ENCODE assay signal across 13 cellular contexts in the genomic region with DNA sequence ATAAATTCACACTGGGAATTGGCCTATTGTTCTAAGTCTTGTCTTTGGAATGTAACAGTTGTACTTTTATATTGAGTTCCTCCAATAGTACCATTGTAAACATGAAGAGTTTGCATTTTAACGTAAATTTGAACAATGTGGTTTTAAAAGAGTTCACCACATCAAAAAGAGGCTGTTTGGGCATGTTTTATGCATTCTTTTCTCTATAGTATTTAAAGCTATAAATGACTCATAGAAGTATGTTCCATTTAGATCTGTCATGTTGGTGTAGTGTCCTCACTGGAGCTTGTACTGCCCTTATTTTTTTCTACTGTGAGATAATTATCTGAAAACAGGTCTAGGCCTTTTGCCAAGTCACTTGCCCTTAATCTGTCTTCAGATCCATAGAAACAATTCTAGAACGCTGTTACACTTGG.
DNase-seq lines count a peak whose midpoint lies in the region; ATAC-seq, FAIRE-seq and TF ChIP-seq lines count a peak whose summit lies in the region.
"Had no signal": no experiment of that assay in that cellular context is flagged by ENCODE, and none has a peak within 500 bp of the region (broad histone marks: within the 10 kb centered on the region; RNA-seq: fewer than 3 reads in every experiment).

No MANE protein-coding gene starts in this region.

- POLR2A ChIA-PET in K562 (lab: Yijun Ruan, JAX) = no interaction called here

- DNase-seq in GM23248 = peak; percentile 64
- DNase-seq in M059J (ENCODE audit: low read depth) = peak; percentile 73
- DNase-seq in K562 (ENCODE audit: extremely low read depth in 1 of 4, low spot score in 3 of 4) = peak; percentile 16 to 54 (median 32)
- peak; percentile 56 for DNase-seq in non-pigmented ciliary epithelial cell (ENCODE audit: low read depth)
- DNase-seq in esophagus squamous epithelium (lab: John Stamatoyannopoulos, UW) = no peak
- DNase-seq in natural killer cell treated with Interleukin-12 subunit alpha and Interleukin-12 subunit beta and Interleukin-15 and Interleukin-18, amount 100 ng/mL, for 72 hours (ENCODE audit: low spot score) = no peak
- DNase-seq: activated T-cell treated with anti-CD3 and anti-CD28 coated beads, Interleukin-2, amount 50 U/mL, for 1 hour; NCI-H524; stimulated activated naive CD8-positive, alpha-beta T cell treated with anti-CD3 and anti-CD28 coated beads, Interleukin-15, Interleukin-2, amounts not matched to agents 100 U/mL and 50 U/mL, for 24 hours; T-cell had no signal

- H3K4me3 Mint-ChIP-seq in activated T-helper 17 cell treated with anti-CD3 and anti-CD28 coated beads, Interleukin-2, amount 50 U/mL, for 72 hours = no peak overlapping the region
- H3K4me3 Mint-ChIP-seq in natural killer cell treated with Interleukin-12 subunit alpha and Interleukin-12 subunit beta and Interleukin-15 and Interleukin-18, amount 100 ng/mL, for 72 hours = no peak overlapping the region
- H3K4me3 Mint-ChIP-seq: GM23338, T-cell had no signal

- no peak for TF ChIP-seq RAD21 in K562 (CRISPR knock-in tag; conservative IDR thresholded peaks at IDR 0.05 in 1 of 2, IDR thresholded peaks at IDR 0.05 in 1 of 2)

- TF ChIP-seq CTCF in K562 (IDR thresholded peaks at IDR 0.05 in 2 of 3, conservative IDR thresholded peaks at IDR 0.05 in 1 of 3; ENCODE audit: insufficient read depth in 2 of 3, low read depth in 1 of 3, low read length in 3 of 3) (no peak), esophagus squamous epithelium (IDR thresholded peaks at IDR 0.05) (no peak)

- peak; percentile 50 for ATAC-seq in K562
- ATAC-seq in activated T-helper 17 cell treated with anti-CD3 and anti-CD28 coated beads, Interleukin-2, amount 50 U/mL, for 72 hours (replicated peaks) = no peak
- no peak for ATAC-seq in natural killer cell treated with Interleukin-12 subunit alpha and Interleukin-12 subunit beta and Interleukin-15 and Interleukin-18, amount 100 ng/mL, for 72 hours
- ATAC-seq: GM23338; stimulated activated naive CD8-positive, alpha-beta T cell treated with anti-CD3 and anti-CD28 coated beads, Interleukin-15, Interleukin-2, amounts not matched to agents 100 U/mL and 50 U/mL, for 24 hours; T-cell had no signal

- no peak overlapping the region for H2AFZ ChIP-seq in GM23248
- H2AFZ ChIP-seq in K562 (ENCODE audit: low read depth, low read length) = no peak overlapping the region
- H2AFZ ChIP-seq: GM23338 had no signal

- TF ChIP-seq EP300 in K562 (IDR thresholded peaks at IDR 0.05; ENCODE audit: low read length) = no peak

- in situ Hi-C loops in GM23248 (cut with MboI) = loop anchor here (5.0 to 25.0 kb wide), 2 partner anchors 165 to 1090 kb away; no protein-coding TSS in a partner anchor
- in situ Hi-C loops in K562 (cut with MboI) = no loop called here

- BruUV-seq in K562 (replicated peaks; lab: Mats Ljungman, UMichigan) = no TSS peak

- peaks cover 4% of the 10 kb centered on the region; the same call in 1 of the 2 replicates for H3F3A ChIP-seq in GM23248 (ENCODE audit: insufficient read depth)

- intact Hi-C loops in K562 (cut with micrococcal nuclease) = no loop called here
- intact Hi-C loops in esophagus squamous epithelium (cut with DNase I) = no loop called here

- no peaks in the 10 kb centered on the region for H3K27me3 Mint-ChIP-seq in activated T-helper 17 cell treated with anti-CD3 and anti-CD28 coated beads, Interleukin-2, amount 50 U/mL, for 72 hours
- no peaks in the 10 kb centered on the region for H3K27me3 Mint-ChIP-seq in natural killer cell treated with Interleukin-12 subunit alpha and Interleukin-12 subunit beta and Interleukin-15 and Interleukin-18, amount 100 ng/mL, for 72 hours
- H3K27me3 Mint-ChIP-seq: T-cell had no signal

- peaks cover 10% of the 10 kb centered on the region for H3K4me1 Mint-ChIP-seq in activated T-helper 17 cell treated with anti-CD3 and anti-CD28 coated beads, Interleukin-2, amount 50 U/mL, for 72 hours
- H3K4me1 Mint-ChIP-seq in natural killer cell treated with Interleukin-12 subunit alpha and Interleukin-12 subunit beta and Interleukin-15 and Interleukin-18, amount 100 ng/mL, for 72 hours (ENCODE audit: low read depth in 2 of 2) = peaks cover 0 to 15% of the 10 kb centered on the region in 2 donors

- no peaks in the 10 kb centered on the region for H3K9me2 ChIP-seq in GM23248 (ENCODE audit: insufficient read depth)

- H3K36me3 ChIP-seq in GM23248 (ENCODE audit: low read depth) = no peaks in the 10 kb centered on the region
- H3K36me3 ChIP-seq in K562 (ENCODE audit: control insufficient read depth, insufficient read depth, low read length) = peaks cover 4% of the 10 kb centered on the region; the same call in 1 of the 3 replicates
- H3K36me3 ChIP-seq in esophagus squamous epithelium = no peaks in the 10 kb centered on the region

- H3K36me3 Mint-ChIP-seq in activated T-helper 17 cell treated with anti-CD3 and anti-CD28 coated beads, Interleukin-2, amount 50 U/mL, for 72 hours (ENCODE audit: low read depth) = peaks cover 11% of the 10 kb centered on the region
- no peaks in the 10 kb centered on the region for H3K36me3 Mint-ChIP-seq in natural killer cell treated with Interleukin-12 subunit alpha and Interleukin-12 subunit beta and Interleukin-15 and Interleukin-18, amount 100 ng/mL, for 72 hours

- no peaks in the 10 kb centered on the region for H4K20me1 ChIP-seq in GM23248 (ENCODE audit: insufficient read depth)
- no peaks in the 10 kb centered on the region for H4K20me1 ChIP-seq in K562 (replicated peaks; ENCODE audit: control insufficient read depth, insufficient read depth, low read length)

- TF ChIP-seq POLR2A in K562 (conservative IDR thresholded peaks at IDR 0.05) (no peak), esophagus squamous epithelium (IDR thresholded peaks at IDR 0.05) (no peak)

- FAIRE-seq in K562 (lab: Jason Lieb, UNC) = peak; percentile 26
- FAIRE-seq: colon had no signal

- H3K4me3 ChIP-seq in GM23248 = no peak overlapping the region
- no peak overlapping the region for H3K4me3 ChIP-seq in K562
- H3K4me3 ChIP-seq in esophagus squamous epithelium = no peak overlapping the region
- H3K4me3 ChIP-seq: GM23338 had no signal

- CTCF ChIA-PET in K562 (lab: Yijun Ruan, JAX; ENCODE audit: low intra/inter-chr PET ratio) = no interaction called here

- H3K27me3 ChIP-seq in GM23248 (replicated peaks; ENCODE audit: insufficient read depth) (no peaks in the 10 kb centered on the region), K562 (ENCODE audit: control insufficient read depth in 2 of 2, insufficient read depth in 2 of 2, low read length in 2 of 2) (no peaks in the 10 kb centered on the region), esophagus squamous epithelium (no peaks in the 10 kb centered on the region)

- H3K27ac Mint-ChIP-seq in activated T-helper 17 cell treated with anti-CD3 and anti-CD28 coated beads, Interleukin-2, amount 50 U/mL, for 72 hours = no peak overlapping the region
- no peak overlapping the region for H3K27ac Mint-ChIP-seq in natural killer cell treated with Interleukin-12 subunit alpha and Interleukin-12 subunit beta and Interleukin-15 and Interleukin-18, amount 100 ng/mL, for 72 hours
- H3K27ac Mint-ChIP-seq: T-cell had no signal

- H3K27ac ChIP-seq in GM23248 (no peak overlapping the region), K562 (ENCODE audit: extremely low read depth, low read depth, low read length) (no peak overlapping the region), esophagus squamous epithelium (no peak overlapping the region)

- H3K9me3 ChIP-seq in GM23248 (ENCODE audit: low read depth) (no peaks in the 10 kb centered on the region), K562 (replicated peaks; ENCODE audit: control insufficient read depth, insufficient read depth, low read depth, low read length) (no peaks in the 10 kb centered on the region), esophagus squamous epithelium (no peaks in the 10 kb centered on the region)

- H3K79me2 ChIP-seq in GM23248 (ENCODE audit: insufficient read depth) (no peaks in the 10 kb centered on the region), K562 (ENCODE audit: control insufficient read depth, insufficient read depth, low read length) (peaks cover 6% of the 10 kb centered on the region; the same call in 1 of the 3 replicates)

- H3K4me2 ChIP-seq in GM23248 (ENCODE audit: unreplicated experiment) (no peak overlapping the region), K562 (ENCODE audit: insufficient read depth, low read length) (no peak overlapping the region; the same call in 1 of the 2 replicates)
- H3K4me2 ChIP-seq: GM23338 had no signal

- 7 to 9% methylated on average over 2 of the region's 2 CpGs for WGBS in GM23248 (ENCODE audit: low coverage in 1 of 2, low lambda C conversion rate in 2 of 2, missing lambda C conversion rate in 2 of 2), 2 experiments
- WGBS in K562 (ENCODE audit: insufficient coverage, low coverage, missing lambda C conversion rate) = 6% methylated on average over 2 of the region's 2 CpGs
- 25 to 30% methylated on average over 2 of the region's 2 CpGs for WGBS in esophagus squamous epithelium, 2 donors

- no peaks in the 10 kb centered on the region for H3K9me3 Mint-ChIP-seq in activated T-helper 17 cell treated with anti-CD3 and anti-CD28 coated beads, Interleukin-2, amount 50 U/mL, for 72 hours
- H3K9me3 Mint-ChIP-seq in natural killer cell treated with Interleukin-12 subunit alpha and Interleukin-12 subunit beta and Interleukin-15 and Interleukin-18, amount 100 ng/mL, for 72 hours = no peaks in the 10 kb centered on the region
- H3K9me3 Mint-ChIP-seq: GM23338, T-cell had no signal

- H3K9me1 ChIP-seq in K562 (ENCODE audit: control insufficient read depth, insufficient read depth, low read length) = peaks cover 2% of the 10 kb centered on the region

- H3K9ac ChIP-seq in GM23248 (no peak overlapping the region), K562 (ENCODE audit: insufficient read depth in 1 of 2, low read depth in 2 of 2, low read length in 2 of 2) (no peak overlapping the region)

- peaks cover 9% of the 10 kb centered on the region for H3K4me1 ChIP-seq in GM23248 (ENCODE audit: insufficient read depth)
- H3K4me1 ChIP-seq in K562 (replicated peaks in 1 of 2; ENCODE audit: control insufficient read depth in 2 of 2, insufficient read depth in 2 of 2, low read length in 2 of 2) = peaks cover 11 to 46% of the 10 kb centered on the region in 2 experiments
- H3K4me1 ChIP-seq in esophagus squamous epithelium = peaks cover 0 to 16% (median 0%) of the 10 kb centered on the region in 3 donors

TF ChIP-seq in K562, 482 proteins besides CTCF, POLR2A, EP300 and RAD21 (continues in another document):
- TF ChIP-seq TEAD4 (IDR thresholded peaks at IDR 0.05; ENCODE audit: low read length) = 0 out of 2 replicates have a peak, but pooled peaks have one; percentile 23
- TF ChIP-seq TEAD4 (CRISPR knock-in tag; IDR thresholded peaks at IDR 0.05; ENCODE audit: borderline replicate concordance) = no peak

Comparison
In these comparisons a context has a peak if more than half of its experiments do, and no peak if none do; other contexts are left out.
1. DNase-seq: peak in GM23248 (single experiment), M059J (single experiment), K562 (4 of 4) and non-pigmented ciliary epithelial cell (single experiment); none in esophagus squamous epithelium (single experiment) and natural killer cell treated with Interleukin-12 subunit alpha and Interleukin-12 subunit beta and Interleukin-15 and Interleukin-18, amount 100 ng/mL, for 72 hours (single experiment).